ENCODE assay signal across 23 cellular contexts in the genomic region with DNA sequence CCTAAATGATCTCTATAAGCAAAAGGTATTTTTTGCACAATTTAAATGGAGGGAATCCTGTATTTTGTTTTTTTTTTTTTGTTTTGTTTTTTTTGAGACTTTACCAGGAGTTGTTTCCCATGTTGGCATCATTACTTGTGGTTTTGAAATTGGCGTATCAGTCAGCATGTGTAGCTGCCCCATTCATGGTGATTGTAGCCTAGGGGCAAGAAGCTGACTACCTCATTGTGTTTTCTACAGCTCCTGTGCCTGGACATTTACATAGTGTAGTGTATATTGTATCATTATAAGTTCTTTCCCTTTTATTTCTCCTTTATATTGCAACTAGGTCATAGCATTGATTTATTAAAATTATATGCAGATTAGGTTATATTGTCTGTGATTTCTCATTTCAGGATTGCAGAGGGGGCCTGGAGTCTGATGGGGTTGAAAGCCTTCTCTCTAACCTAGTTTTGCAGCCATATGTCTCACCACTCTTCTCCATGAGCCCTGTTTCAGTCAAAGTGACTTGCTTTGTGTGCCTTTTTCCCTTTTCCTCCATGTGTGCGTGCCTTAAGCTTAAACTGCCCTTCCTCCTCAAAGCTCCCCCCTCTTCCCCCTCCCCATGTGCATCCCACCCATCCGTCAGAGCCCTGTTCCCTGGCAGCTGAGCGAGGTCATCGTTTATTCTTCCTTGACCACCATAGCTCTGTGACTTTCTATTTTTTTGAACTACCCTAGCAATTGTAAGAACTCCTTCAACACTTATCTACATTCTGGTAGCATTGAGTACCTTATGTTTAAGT. TPM values are rescaled to one million over a fixed set of nuclear protein-coding genes. Genes with fewer than 3 reads are reported as not detected.
DNase-seq lines count a peak whose midpoint lies in the region; ATAC-seq and TF ChIP-seq lines count a peak whose summit lies in the region.
"Had no signal": no experiment of that assay in that cellular context is flagged by ENCODE, and none has a peak within 500 bp of the region (broad histone marks: within the 10 kb centered on the region; RNA-seq: fewer than 3 reads in every experiment).

No MANE protein-coding gene starts in this region.

- CTCF ChIA-PET in activated naive CD4-positive, alpha-beta T cell treated with anti-CD3 and anti-CD28 coated beads for 36 hours (lab: Charles Lee): interaction anchor here (1.0 to 2.1 kb wide), 6 partner anchors 9 to 182 kb away, joined by 3 to 7 read pairs (median 3); no protein-coding TSS in a partner anchor
- CTCF ChIA-PET in Caco-2 (lab: Charles Lee): no interaction called here

- TF ChIP-seq CTCF in epithelial cell of esophagus (IDR thresholded peaks at IDR 0.05; ENCODE audit: insufficient read depth, low read depth, low read length, missing control alignments): no peak
- TF ChIP-seq CTCF in type B pancreatic cell (conservative IDR thresholded peaks at IDR 0.05): no peak
- no peak for TF ChIP-seq CTCF in Caco-2 (IDR thresholded peaks at IDR 0.05; ENCODE audit: insufficient read depth in 1 of 2, low read depth in 1 of 2, low read length in 1 of 2, severe bottlenecking in 1 of 2, unreplicated experiment in 1 of 2)

- H3K27ac Mint-ChIP-seq in activated naive CD4-positive, alpha-beta T cell treated with anti-CD3 and anti-CD28 coated beads, Interleukin-2, amount 50 U/mL, for 24 hours: peak overlapping the region; percentile 13
- no peak overlapping the region for H3K27ac Mint-ChIP-seq in activated naive CD4-positive, alpha-beta T cell treated with anti-CD3 and anti-CD28 coated beads for 36 hours
- H3K27ac Mint-ChIP-seq in type B pancreatic cell: peak overlapping the region; percentile 52
- H3K27ac Mint-ChIP-seq in Caco-2 (ENCODE audit: unreplicated experiment): no peak overlapping the region
- H3K27ac Mint-ChIP-seq: activated CD8-positive, alpha-beta T cell treated with anti-CD3 and anti-CD28 coated beads for 36 hours; dendritic cell treated with granulocyte-macrophage colony-stimulating factor and Interleukin-4, amounts not matched to agents 40 ng/mL and 50 ng/mL, for 4 days; immature natural killer cell; naive thymus-derived CD8-positive, alpha-beta T cell had no signal

- H3K27me3 Mint-ChIP-seq in activated naive CD4-positive, alpha-beta T cell treated with anti-CD3 and anti-CD28 coated beads, Interleukin-2, amount 50 U/mL, for 24 hours: peaks cover 6% of the 10 kb centered on the region
- H3K27me3 Mint-ChIP-seq in activated naive CD4-positive, alpha-beta T cell treated with anti-CD3 and anti-CD28 coated beads for 36 hours (ENCODE audit: low read depth): no peaks in the 10 kb centered on the region
- H3K27me3 Mint-ChIP-seq in type B pancreatic cell (no peaks in the 10 kb centered on the region), Caco-2 (ENCODE audit: insufficient read depth, unreplicated experiment) (no peaks in the 10 kb centered on the region)

- H3K27me3 ChIP-seq in Caco-2 (replicated peaks; ENCODE audit: control insufficient read depth, insufficient read depth, low read length): no peaks in the 10 kb centered on the region
- H3K27me3 ChIP-seq in aorta (ENCODE audit: control insufficient read depth in 1 of 2, insufficient read depth in 2 of 2, low read length in 1 of 2): no peaks in the 10 kb centered on the region
- H3K27me3 ChIP-seq: brain microvascular endothelial cell, esophagus muscularis mucosa, testis had no signal

- no peak for DNase-seq in activated naive CD4-positive, alpha-beta T cell treated with anti-CD3 and anti-CD28 coated beads for 36 hours
- DNase-seq in RPMI7951 (ENCODE audit: low read depth) (peak; percentile 85), epithelial cell of esophagus (ENCODE audit: low read depth) (peak; percentile 94), type B pancreatic cell (ENCODE audit: extremely low spot score, unreplicated experiment) (no peak), Caco-2 (no peak), aorta (no peak)
- DNase-seq in activated CD4-positive, alpha-beta T cell treated with anti-CD3 and anti-CD28 coated beads for 4 hours: no peak
- DNase-seq: activated CD8-positive, alpha-beta T cell treated with anti-CD3 and anti-CD28 coated beads for 36 hours; activated naive CD4-positive, alpha-beta T cell treated with anti-CD3 and anti-CD28 coated beads, Interleukin-2, amount 50 U/mL, for 16 hours; activated T-cell treated with anti-CD3 and anti-CD28 coated beads, Interleukin-2, amount 50 U/mL, for 4 hours; brain microvascular endothelial cell; immature natural killer cell; naive thymus-derived CD8-positive, alpha-beta T cell; NCI-H1930; NCI-H446 treated with DMSO at 0.1 percent for 48 hours; SHP77 treated with DMSO at 0.1 percent for 48 hours; T-helper 2 cell; testis had no signal

- POLR2A ChIA-PET in Caco-2 (lab: Charles Lee): no interaction called here

- peaks cover 13% of the 10 kb centered on the region for H3K4me1 Mint-ChIP-seq in activated naive CD4-positive, alpha-beta T cell treated with anti-CD3 and anti-CD28 coated beads, Interleukin-2, amount 50 U/mL, for 24 hours
- peaks cover 20% of the 10 kb centered on the region for H3K4me1 Mint-ChIP-seq in activated naive CD4-positive, alpha-beta T cell treated with anti-CD3 and anti-CD28 coated beads for 36 hours (ENCODE audit: low read depth)
- H3K4me1 Mint-ChIP-seq in type B pancreatic cell (ENCODE audit: unreplicated experiment): no peaks in the 10 kb centered on the region
- H3K4me1 Mint-ChIP-seq in Caco-2 (ENCODE audit: low read depth, unreplicated experiment): peaks cover 11% of the 10 kb centered on the region
- H3K4me1 Mint-ChIP-seq: immature natural killer cell had no signal

- no peaks in the 10 kb centered on the region for H3K9me3 Mint-ChIP-seq in activated naive CD4-positive, alpha-beta T cell treated with anti-CD3 and anti-CD28 coated beads, Interleukin-2, amount 50 U/mL, for 24 hours
- H3K9me3 Mint-ChIP-seq in activated naive CD4-positive, alpha-beta T cell treated with anti-CD3 and anti-CD28 coated beads for 36 hours: no peaks in the 10 kb centered on the region
- H3K9me3 Mint-ChIP-seq in type B pancreatic cell (peaks cover 9% of the 10 kb centered on the region), Caco-2 (ENCODE audit: unreplicated experiment) (no peaks in the 10 kb centered on the region)
- H3K9me3 Mint-ChIP-seq: activated CD8-positive, alpha-beta T cell treated with anti-CD3 and anti-CD28 coated beads for 36 hours; activated T-cell treated with anti-CD3 and anti-CD28 coated beads, Interleukin-2, amount 50 U/mL, for 4 hours; dendritic cell treated with granulocyte-macrophage colony-stimulating factor and Interleukin-4, amounts not matched to agents 40 ng/mL and 50 ng/mL, for 4 days; naive thymus-derived CD8-positive, alpha-beta T cell had no signal

- H3K9me3 ChIP-seq in Caco-2 (no peaks in the 10 kb centered on the region), aorta (ENCODE audit: control insufficient read depth, low read length) (no peaks in the 10 kb centered on the region)
- H3K9me3 ChIP-seq: esophagus muscularis mucosa, prostate gland, testis had no signal

- H3K36me3 ChIP-seq in Caco-2 (ENCODE audit: control insufficient read depth, insufficient read depth, low read length): no peaks in the 10 kb centered on the region
- H3K36me3 ChIP-seq in aorta (ENCODE audit: control insufficient read depth in 1 of 2, insufficient read depth in 2 of 2, low read length in 1 of 2): no peaks in the 10 kb centered on the region
- H3K36me3 ChIP-seq: brain microvascular endothelial cell, esophagus muscularis mucosa, prostate gland had no signal

- H3K4me1 ChIP-seq in Caco-2 (no peaks in the 10 kb centered on the region; the same call in 1 of the 2 replicates), aorta (ENCODE audit: control insufficient read depth in 1 of 2, insufficient read depth in 2 of 2, low read length in 2 of 2) (peaks cover 0 to 17% of the 10 kb centered on the region in 2 donors)
- H3K4me1 ChIP-seq: prostate gland, testis had no signal

- BruUV-seq in Caco-2 (replicated peaks; lab: Mats Ljungman, UMichigan): no TSS peak

- no peak overlapping the region for H3K27ac ChIP-seq in aorta (ENCODE audit: low read depth in 1 of 2, low read length in 2 of 2)
- H3K27ac ChIP-seq: 22Rv1, brain microvascular endothelial cell, esophagus muscularis mucosa, prostate gland, testis had no signal

- no peak overlapping the region for H3K4me3 ChIP-seq in epithelial cell of esophagus (ENCODE audit: low read length)
- H3K4me3 ChIP-seq in Caco-2 (ENCODE audit: low read depth, low read length): no peak overlapping the region
- no peak overlapping the region for H3K4me3 ChIP-seq in aorta (ENCODE audit: low read length in 2 of 2)
- H3K4me3 ChIP-seq: esophagus muscularis mucosa, prostate gland, testis had no signal

- H3K4me3 Mint-ChIP-seq in activated naive CD4-positive, alpha-beta T cell treated with anti-CD3 and anti-CD28 coated beads, Interleukin-2, amount 50 U/mL, for 24 hours: no peak overlapping the region
- H3K4me3 Mint-ChIP-seq in activated naive CD4-positive, alpha-beta T cell treated with anti-CD3 and anti-CD28 coated beads for 36 hours: no peak overlapping the region
- H3K4me3 Mint-ChIP-seq in type B pancreatic cell (no peak overlapping the region), Caco-2 (ENCODE audit: unreplicated experiment) (no peak overlapping the region)
- H3K4me3 Mint-ChIP-seq: activated CD8-positive, alpha-beta T cell treated with anti-CD3 and anti-CD28 coated beads for 36 hours; activated T-cell treated with anti-CD3 and anti-CD28 coated beads, Interleukin-2, amount 50 U/mL, for 4 hours; dendritic cell treated with granulocyte-macrophage colony-stimulating factor and Interleukin-4, amounts not matched to agents 40 ng/mL and 50 ng/mL, for 4 days; immature natural killer cell; naive thymus-derived CD8-positive, alpha-beta T cell had no signal

- no peak for ATAC-seq in aorta (ENCODE audit: low FRiP score)
- ATAC-seq: activated CD8-positive, alpha-beta T cell treated with anti-CD3 and anti-CD28 coated beads for 36 hours; activated T-cell treated with anti-CD3 and anti-CD28 coated beads, Interleukin-2, amount 50 U/mL, for 4 hours; naive thymus-derived CD8-positive, alpha-beta T cell had no signal

- intact Hi-C loops in activated naive CD4-positive, alpha-beta T cell treated with anti-CD3 and anti-CD28 coated beads for 36 hours (cut with micrococcal nuclease): no loop called here
- intact Hi-C loops in Caco-2 (cut with micrococcal nuclease; ENCODE audit: unreplicated experiment): no loop called here
- intact Hi-C loops in aorta (cut with DNase I): no loop called here

- 54 to 56% methylated on average over 5 of the region's 5 CpGs for WGBS in aorta, 2 donors

- H3K36me3 Mint-ChIP-seq in activated naive CD4-positive, alpha-beta T cell treated with anti-CD3 and anti-CD28 coated beads, Interleukin-2, amount 50 U/mL, for 24 hours: no peaks in the 10 kb centered on the region
- no peaks in the 10 kb centered on the region for H3K36me3 Mint-ChIP-seq in activated naive CD4-positive, alpha-beta T cell treated with anti-CD3 and anti-CD28 coated beads for 36 hours (ENCODE audit: low read depth)
- H3K36me3 Mint-ChIP-seq in type B pancreatic cell: peaks cover 4% of the 10 kb centered on the region
- H3K36me3 Mint-ChIP-seq in Caco-2 (ENCODE audit: insufficient read depth, unreplicated experiment): peaks cover 14% of the 10 kb centered on the region
- H3K36me3 Mint-ChIP-seq: immature natural killer cell; naive thymus-derived CD8-positive, alpha-beta T cell had no signal

RNA-seq across cellular contexts. Expression of a gene that starts 24.7 kb away (rescaled TPM):
- 1 to 10 TPM; 4.7 to 4.9 TPM for total RNA-seq in activated naive CD4-positive, alpha-beta T cell treated with anti-CD3 and anti-CD28 coated beads for 36 hours
- 8.6 and 10.1 TPM in 2 replicates for total RNA-seq in RPMI7951 (2014; rRNA removed; shearing (Covaris generic))
- 14.4 and 23.0 TPM in 2 replicates for total RNA-seq in type B pancreatic cell (ENCODE audit: low replicate concordance)
- 60.4 and 60.8 TPM in 2 replicates for total RNA-seq in Caco-2 (2022)
- total RNA-seq in aorta: 100 to 1,000 TPM; 131 to 386 TPM
- polyA plus RNA-seq in aorta: 10 to 100 TPM; 18.8 to 74.1 TPM
- polyA plus RNA-seq: immature natural killer cell; naive thymus-derived CD8-positive, alpha-beta T cell had no signal

Comparison
In these comparisons a context has a peak if more than half of its experiments do, and no peak if none do; other contexts are left out.
1. H3K27ac Mint-ChIP-seq: peak in activated naive CD4-positive, alpha-beta T cell treated with anti-CD3 and anti-CD28 coated beads, Interleukin-2, amount 50 U/mL, for 24 hours (single experiment) and type B pancreatic cell (single experiment); none in activated naive CD4-positive, alpha-beta T cell treated with anti-CD3 and anti-CD28 coated beads for 36 hours (single experiment) and Caco-2 (single experiment).
2. DNase-seq: peak in RPMI7951 (single experiment) and epithelial cell of esophagus (single experiment); none in activated naive CD4-positive, alpha-beta T cell treated with anti-CD3 and anti-CD28 coated beads for 36 hours (single experiment), type B pancreatic cell (single experiment), activated CD4-positive, alpha-beta T cell treated with anti-CD3 and anti-CD28 coated beads for 4 hours (0 of 2), Caco-2 (0 of 2) and aorta (0 of 2).